ENCODE assay signal across 3 cellular contexts in the genomic region with DNA sequence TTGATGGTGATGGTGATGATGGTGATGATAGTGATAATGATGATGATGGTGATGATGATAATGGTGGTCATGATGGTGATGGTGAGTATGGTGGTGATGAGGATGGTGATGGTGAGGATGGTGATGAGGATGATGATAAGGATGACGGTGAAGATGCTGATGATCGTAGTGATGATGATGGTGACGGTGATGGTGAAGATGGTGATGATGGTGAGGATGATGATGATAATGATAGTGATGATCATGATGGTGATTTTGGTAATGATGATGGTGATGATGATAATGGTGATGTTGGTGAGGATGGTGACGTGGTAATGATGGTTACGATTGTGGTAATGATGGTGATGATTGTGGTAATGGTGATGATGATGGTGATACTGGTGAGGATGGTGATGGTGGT.
TF ChIP-seq lines count a peak whose summit lies in the region.

No MANE protein-coding gene starts in this region.

TF ChIP-seq in HEK293, 187 proteins besides CTCF, POLR2A, EP300 and RAD21 (continues in another document):
- 0 out of 2 replicates have a peak, but pooled peaks have one; percentile 19 for TF ChIP-seq ZNF777 (tag by site-specific recombination; IDR thresholded peaks at IDR 0.05; ENCODE audit: borderline replicate concordance)
- TF ChIP-seq, protein P1, sequence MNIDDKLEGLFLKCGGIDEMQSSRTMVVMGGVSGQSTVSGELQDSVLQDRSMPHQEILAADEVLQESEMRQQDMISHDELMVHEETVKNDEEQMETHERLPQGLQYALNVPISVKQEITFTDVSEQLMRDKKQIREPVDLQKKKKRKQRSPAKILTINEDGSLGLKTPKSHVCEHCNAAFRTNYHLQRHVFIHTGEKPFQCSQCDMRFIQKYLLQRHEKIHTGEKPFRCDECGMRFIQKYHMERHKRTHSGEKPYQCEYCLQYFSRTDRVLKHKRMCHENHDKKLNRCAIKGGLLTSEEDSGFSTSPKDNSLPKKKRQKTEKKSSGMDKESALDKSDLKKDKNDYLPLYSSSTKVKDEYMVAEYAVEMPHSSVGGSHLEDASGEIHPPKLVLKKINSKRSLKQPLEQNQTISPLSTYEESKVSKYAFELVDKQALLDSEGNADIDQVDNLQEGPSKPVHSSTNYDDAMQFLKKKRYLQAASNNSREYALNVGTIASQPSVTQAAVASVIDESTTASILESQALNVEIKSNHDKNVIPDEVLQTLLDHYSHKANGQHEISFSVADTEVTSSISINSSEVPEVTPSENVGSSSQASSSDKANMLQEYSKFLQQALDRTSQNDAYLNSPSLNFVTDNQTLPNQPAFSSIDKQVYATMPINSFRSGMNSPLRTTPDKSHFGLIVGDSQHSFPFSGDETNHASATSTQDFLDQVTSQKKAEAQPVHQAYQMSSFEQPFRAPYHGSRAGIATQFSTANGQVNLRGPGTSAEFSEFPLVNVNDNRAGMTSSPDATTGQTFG (tag by site-specific recombination; IDR thresholded peaks at IDR 0.05; ENCODE audit: borderline replicate concordance): 0 out of 2 replicates have a peak, but pooled peaks have one; percentile 55
- TF ChIP-seq ZNF544 (tag by site-specific recombination; IDR thresholded peaks at IDR 0.05): peak; percentile 22; the same call in 1 of the 2 replicates
- 0 out of 2 replicates have a peak, but pooled peaks have one; percentile 29 for TF ChIP-seq ZNF785 (tag by site-specific recombination; IDR thresholded peaks at IDR 0.05)
- peak; percentile 57; the same call in 1 of the 2 replicates for TF ChIP-seq ZNF248 (tag by site-specific recombination; IDR thresholded peaks at IDR 0.05)
- 0 out of 2 replicates have a peak, but pooled peaks have one; percentile 48 for TF ChIP-seq ZFP41 (tag by site-specific recombination; IDR thresholded peaks at IDR 0.05; ENCODE audit: borderline replicate concordance)
- peak; percentile 52; the same call in 1 of the 2 replicates for TF ChIP-seq ZBTB17 (tag by site-specific recombination; IDR thresholded peaks at IDR 0.05)
- TF ChIP-seq ZNF394 (tag by site-specific recombination; IDR thresholded peaks at IDR 0.05; ENCODE audit: borderline replicate concordance): no peak
- no peak for TF ChIP-seq ZNF324 (tag by site-specific recombination; IDR thresholded peaks at IDR 0.05)
- no peak for TF ChIP-seq GLI2 (tag by site-specific recombination; IDR thresholded peaks at IDR 0.05; ENCODE audit: borderline replicate concordance, low read depth)
- 0 out of 2 replicates have a peak, but pooled peaks have one; percentile 44 for TF ChIP-seq ZNF266 (tag by site-specific recombination; IDR thresholded peaks at IDR 0.05; ENCODE audit: low read depth)
- TF ChIP-seq GFI1B (tag by site-specific recombination; IDR thresholded peaks at IDR 0.05): no peak
- TF ChIP-seq SALL2 (tag by site-specific recombination; IDR thresholded peaks at IDR 0.05; ENCODE audit: borderline replicate concordance): 0 out of 2 replicates have a peak, but pooled peaks have one; percentile 43
- TF ChIP-seq ZNF169 (tag by site-specific recombination; IDR thresholded peaks at IDR 0.05): peak; percentile 68; the same call in 1 of the 2 replicates
- TF ChIP-seq, protein P2, sequence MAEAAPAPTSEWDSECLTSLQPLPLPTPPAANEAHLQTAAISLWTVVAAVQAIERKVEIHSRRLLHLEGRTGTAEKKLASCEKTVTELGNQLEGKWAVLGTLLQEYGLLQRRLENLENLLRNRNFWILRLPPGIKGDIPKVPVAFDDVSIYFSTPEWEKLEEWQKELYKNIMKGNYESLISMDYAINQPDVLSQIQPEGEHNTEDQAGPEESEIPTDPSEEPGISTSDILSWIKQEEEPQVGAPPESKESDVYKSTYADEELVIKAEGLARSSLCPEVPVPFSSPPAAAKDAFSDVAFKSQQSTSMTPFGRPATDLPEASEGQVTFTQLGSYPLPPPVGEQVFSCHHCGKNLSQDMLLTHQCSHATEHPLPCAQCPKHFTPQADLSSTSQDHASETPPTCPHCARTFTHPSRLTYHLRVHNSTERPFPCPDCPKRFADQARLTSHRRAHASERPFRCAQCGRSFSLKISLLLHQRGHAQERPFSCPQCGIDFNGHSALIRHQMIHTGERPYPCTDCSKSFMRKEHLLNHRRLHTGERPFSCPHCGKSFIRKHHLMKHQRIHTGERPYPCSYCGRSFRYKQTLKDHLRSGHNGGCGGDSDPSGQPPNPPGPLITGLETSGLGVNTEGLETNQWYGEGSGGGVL (tag by site-specific recombination; IDR thresholded peaks at IDR 0.05): peak; percentile 15; the same call in 1 of the 2 replicates
- peak; percentile 63; the same call in 1 of the 2 replicates for TF ChIP-seq YY2 (tag by site-specific recombination; IDR thresholded peaks at IDR 0.05)
- TF ChIP-seq ZNF521 (tag by site-specific recombination; IDR thresholded peaks at IDR 0.05): peak; percentile 43; the same call in 1 of the 2 replicates

TF ChIP-seq in GM12878, 131 proteins besides CTCF, POLR2A, EP300 and RAD21 (continues in another document):
- no peak for TF ChIP-seq TARDBP (IDR thresholded peaks at IDR 0.05; ENCODE audit: borderline replicate concordance)
- TF ChIP-seq, protein P3, sequence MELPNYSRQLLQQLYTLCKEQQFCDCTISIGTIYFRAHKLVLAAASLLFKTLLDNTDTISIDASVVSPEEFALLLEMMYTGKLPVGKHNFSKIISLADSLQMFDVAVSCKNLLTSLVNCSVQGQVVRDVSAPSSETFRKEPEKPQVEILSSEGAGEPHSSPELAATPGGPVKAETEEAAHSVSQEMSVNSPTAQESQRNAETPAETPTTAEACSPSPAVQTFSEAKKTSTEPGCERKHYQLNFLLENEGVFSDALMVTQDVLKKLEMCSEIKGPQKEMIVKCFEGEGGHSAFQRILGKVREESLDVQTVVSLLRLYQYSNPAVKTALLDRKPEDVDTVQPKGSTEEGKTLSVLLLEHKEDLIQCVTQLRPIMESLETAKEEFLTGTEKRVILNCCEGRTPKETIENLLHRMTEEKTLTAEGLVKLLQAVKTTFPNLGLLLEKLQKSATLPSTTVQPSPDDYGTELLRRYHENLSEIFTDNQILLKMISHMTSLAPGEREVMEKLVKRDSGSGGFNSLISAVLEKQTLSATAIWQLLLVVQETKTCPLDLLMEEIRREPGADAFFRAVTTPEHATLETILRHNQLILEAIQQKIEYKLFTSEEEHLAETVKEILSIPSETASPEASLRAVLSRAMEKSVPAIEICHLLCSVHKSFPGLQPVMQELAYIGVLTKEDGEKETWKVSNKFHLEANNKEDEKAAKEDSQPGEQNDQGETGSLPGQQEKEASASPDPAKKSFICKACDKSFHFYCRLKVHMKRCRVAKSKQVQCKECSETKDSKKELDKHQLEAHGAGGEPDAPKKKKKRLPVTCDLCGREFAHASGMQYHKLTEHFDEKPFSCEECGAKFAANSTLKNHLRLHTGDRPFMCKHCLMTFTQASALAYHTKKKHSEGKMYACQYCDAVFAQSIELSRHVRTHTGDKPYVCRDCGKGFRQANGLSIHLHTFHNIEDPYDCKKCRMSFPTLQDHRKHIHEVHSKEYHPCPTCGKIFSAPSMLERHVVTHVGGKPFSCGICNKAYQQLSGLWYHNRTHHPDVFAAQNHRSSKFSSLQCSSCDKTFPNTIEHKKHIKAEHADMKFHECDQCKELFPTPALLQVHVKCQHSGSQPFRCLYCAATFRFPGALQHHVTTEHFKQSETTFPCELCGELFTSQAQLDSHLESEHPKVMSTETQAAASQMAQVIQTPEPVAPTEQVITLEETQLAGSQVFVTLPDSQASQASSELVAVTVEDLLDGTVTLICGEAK (IDR thresholded peaks at IDR 0.05; ENCODE audit: borderline replicate concordance): no peak
- no peak for TF ChIP-seq CBX3 (IDR thresholded peaks at IDR 0.05; ENCODE audit: borderline replicate concordance, low read depth)
- no peak for TF ChIP-seq ESRRA (IDR thresholded peaks at IDR 0.05; ENCODE audit: low read length)
- no peak for TF ChIP-seq IKZF2 (IDR thresholded peaks at IDR 0.05)
- no peak for TF ChIP-seq NFYA (IDR thresholded peaks at IDR 0.05; ENCODE audit: borderline replicate concordance, low read depth, low read length)
- TF ChIP-seq BHLHE40 (IDR thresholded peaks at IDR 0.05; ENCODE audit: borderline replicate concordance in 1 of 2, low read depth in 2 of 2, low read length in 1 of 2): no peak
- no peak for TF ChIP-seq SP1 (IDR thresholded peaks at IDR 0.05; ENCODE audit: low read depth, low read length)
- TF ChIP-seq EGR1 (IDR thresholded peaks at IDR 0.05; ENCODE audit: borderline replicate concordance in 1 of 2, low read depth in 2 of 2, low read length in 2 of 2): no peak
- no peak for TF ChIP-seq NFXL1 (IDR thresholded peaks at IDR 0.05; ENCODE audit: borderline replicate concordance)
- no peak for TF ChIP-seq EED (IDR thresholded peaks at IDR 0.05; ENCODE audit: low read depth)
- TF ChIP-seq, protein P4, sequence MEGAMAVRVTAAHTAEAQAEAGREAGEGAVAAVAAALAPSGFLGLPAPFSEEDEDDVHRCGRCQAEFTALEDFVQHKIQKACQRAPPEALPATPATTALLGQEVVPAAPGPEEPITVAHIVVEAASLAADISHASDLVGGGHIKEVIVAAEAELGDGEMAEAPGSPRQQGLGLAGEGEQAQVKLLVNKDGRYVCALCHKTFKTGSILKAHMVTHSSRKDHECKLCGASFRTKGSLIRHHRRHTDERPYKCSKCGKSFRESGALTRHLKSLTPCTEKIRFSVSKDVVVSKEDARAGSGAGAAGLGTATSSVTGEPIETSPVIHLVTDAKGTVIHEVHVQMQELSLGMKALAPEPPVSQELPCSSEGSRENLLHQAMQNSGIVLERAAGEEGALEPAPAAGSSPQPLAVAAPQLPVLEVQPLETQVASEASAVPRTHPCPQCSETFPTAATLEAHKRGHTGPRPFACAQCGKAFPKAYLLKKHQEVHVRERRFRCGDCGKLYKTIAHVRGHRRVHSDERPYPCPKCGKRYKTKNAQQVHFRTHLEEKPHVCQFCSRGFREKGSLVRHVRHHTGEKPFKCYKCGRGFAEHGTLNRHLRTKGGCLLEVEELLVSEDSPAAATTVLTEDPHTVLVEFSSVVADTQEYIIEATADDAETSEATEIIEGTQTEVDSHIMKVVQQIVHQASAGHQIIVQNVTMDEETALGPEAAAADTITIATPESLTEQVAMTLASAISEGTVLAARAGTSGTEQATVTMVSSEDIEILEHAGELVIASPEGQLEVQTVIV (IDR thresholded peaks at IDR 0.05; ENCODE audit: borderline replicate concordance, partially characterized antibody): no peak

TF ChIP-seq in H1, 55 proteins besides CTCF, POLR2A, EP300 and RAD21:
- no peak for TF ChIP-seq CREB1 (IDR thresholded peaks at IDR 0.05)
- TF ChIP-seq TEAD4 (IDR thresholded peaks at IDR 0.05; ENCODE audit: low read depth, low read length): no peak
- no peak for TF ChIP-seq EGR1 (IDR thresholded peaks at IDR 0.05; ENCODE audit: borderline replicate concordance, low read depth, low read length)
- no peak for TF ChIP-seq KDM5A (IDR thresholded peaks at IDR 0.05; ENCODE audit: low read length)
- TF ChIP-seq CBX8 (IDR thresholded peaks at IDR 0.05; ENCODE audit: borderline replicate concordance, low read depth, low read length): no peak
- no peak for TF ChIP-seq BACH1 (IDR thresholded peaks at IDR 0.05; ENCODE audit: low read length)
- TF ChIP-seq, protein P5, sequence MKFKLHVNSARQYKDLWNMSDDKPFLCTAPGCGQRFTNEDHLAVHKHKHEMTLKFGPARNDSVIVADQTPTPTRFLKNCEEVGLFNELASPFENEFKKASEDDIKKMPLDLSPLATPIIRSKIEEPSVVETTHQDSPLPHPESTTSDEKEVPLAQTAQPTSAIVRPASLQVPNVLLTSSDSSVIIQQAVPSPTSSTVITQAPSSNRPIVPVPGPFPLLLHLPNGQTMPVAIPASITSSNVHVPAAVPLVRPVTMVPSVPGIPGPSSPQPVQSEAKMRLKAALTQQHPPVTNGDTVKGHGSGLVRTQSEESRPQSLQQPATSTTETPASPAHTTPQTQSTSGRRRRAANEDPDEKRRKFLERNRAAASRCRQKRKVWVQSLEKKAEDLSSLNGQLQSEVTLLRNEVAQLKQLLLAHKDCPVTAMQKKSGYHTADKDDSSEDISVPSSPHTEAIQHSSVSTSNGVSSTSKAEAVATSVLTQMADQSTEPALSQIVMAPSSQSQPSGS (IDR thresholded peaks at IDR 0.05; ENCODE audit: low read length): no peak
- no peak for TF ChIP-seq TCF12 (IDR thresholded peaks at IDR 0.05; ENCODE audit: low read depth, low read length)
- no peak for TF ChIP-seq BRCA1 (IDR thresholded peaks at IDR 0.05; ENCODE audit: low read depth, low read length)
- TF ChIP-seq GTF2F1 (IDR thresholded peaks at IDR 0.05; ENCODE audit: borderline replicate concordance, low read depth, low read length): no peak
- TF ChIP-seq CTBP2 (IDR thresholded peaks at IDR 0.05; ENCODE audit: borderline replicate concordance, insufficient read depth, insufficient read length, low read length): no peak
- no peak for TF ChIP-seq ASH2L (IDR thresholded peaks at IDR 0.05; ENCODE audit: low read length)
- TF ChIP-seq SRF (IDR thresholded peaks at IDR 0.05; ENCODE audit: low read depth, low read length): no peak
- TF ChIP-seq HDAC6 (IDR thresholded peaks at IDR 0.05; ENCODE audit: low read depth, low read length): no peak
- no peak for TF ChIP-seq POLR2AphosphoS5 (IDR thresholded peaks at IDR 0.05; ENCODE audit: low read depth, low read length)
- TF ChIP-seq, protein P6, sequence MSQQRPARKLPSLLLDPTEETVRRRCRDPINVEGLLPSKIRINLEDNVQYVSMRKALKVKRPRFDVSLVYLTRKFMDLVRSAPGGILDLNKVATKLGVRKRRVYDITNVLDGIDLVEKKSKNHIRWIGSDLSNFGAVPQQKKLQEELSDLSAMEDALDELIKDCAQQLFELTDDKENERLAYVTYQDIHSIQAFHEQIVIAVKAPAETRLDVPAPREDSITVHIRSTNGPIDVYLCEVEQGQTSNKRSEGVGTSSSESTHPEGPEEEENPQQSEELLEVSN (IDR thresholded peaks at IDR 0.05): no peak
- no peak for TF ChIP-seq CBX5 (IDR thresholded peaks at IDR 0.05; ENCODE audit: low read depth, low read length)
- no peak for TF ChIP-seq RXRA (IDR thresholded peaks at IDR 0.05; ENCODE audit: insufficient read depth, low read depth, low read length)
